Comparison of ENCODE assay signal across 8 cellular contexts in the genomic region with DNA sequence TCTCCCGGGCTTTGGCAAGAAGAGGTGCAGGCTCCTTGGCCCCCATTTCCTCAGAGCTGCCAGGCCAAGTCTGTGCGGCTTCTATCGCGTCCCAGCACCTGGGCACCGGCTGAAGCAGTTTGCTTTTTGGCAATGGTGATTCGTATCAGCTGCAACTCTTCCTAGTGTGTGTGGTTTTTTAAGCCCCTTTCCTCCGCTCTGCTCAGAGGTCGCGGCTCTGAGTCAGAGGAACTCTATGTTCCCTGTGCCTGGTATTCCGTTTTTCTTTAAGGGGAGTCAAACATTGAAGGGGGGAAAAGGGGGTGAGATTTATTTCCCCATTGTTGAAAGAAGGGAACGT. TPM values are rescaled to one million over a fixed set of nuclear protein-coding genes. Genes with fewer than 3 reads are reported as not detected.
A peak's percentile ranks its signal among the peaks of the same experiment; 100 is the strongest.
DNase-seq lines count a peak whose midpoint lies in the region; ATAC-seq lines count a peak whose summit lies in the region.

No MANE protein-coding gene starts in this region.

- peak overlapping the region; percentile 91 for H3K27ac Mint-ChIP-seq in activated T-helper 2 cell treated with anti-CD3 and anti-CD28 coated beads, Interferon-gamma antibody, Interleukin-2, Interleukin-4, amounts not matched to agents 10 μg/mL and 5 μg/mL and 100 μg/mL, durations not matched to agents 14 hours and 24 hours and 36 hours

- ATAC-seq in left ventricle myocardium superior (peak; percentile 47), GM18519 (IDR thresholded peaks at IDR 0.05; ENCODE audit: low FRiP score, unreplicated experiment) (no peak)

- H3K36me3 Mint-ChIP-seq in activated T-helper 2 cell treated with anti-CD3 and anti-CD28 coated beads, Interferon-gamma antibody, Interleukin-2, Interleukin-4, amounts not matched to agents 10 μg/mL and 5 μg/mL and 100 μg/mL, durations not matched to agents 14 hours and 24 hours and 36 hours (ENCODE audit: low read depth), result peaks cover 14% of the 10 kb centered on the region

- DNase-seq in EL, result peak; percentile 63
- DNase-seq in HT1080 (ENCODE audit: low read depth), result peak; percentile 69
- no peak for DNase-seq in activated T-helper 2 cell treated with anti-CD3 and anti-CD28 coated beads, Interferon-gamma antibody, Interleukin-2, Interleukin-4, amounts not matched to agents 10 μg/mL and 5 μg/mL and 100 μg/mL, durations not matched to agents 14 hours and 24 hours and 36 hours (ENCODE audit: low spot score)
- DNase-seq in left ventricle myocardium superior, result no peak
- no peak for DNase-seq in posterior cingulate gyrus
- no peak for DNase-seq in medulla oblongata (ENCODE audit: extremely low spot score)

- H3K9me3 Mint-ChIP-seq in activated T-helper 2 cell treated with anti-CD3 and anti-CD28 coated beads, Interferon-gamma antibody, Interleukin-2, Interleukin-4, amounts not matched to agents 10 μg/mL and 5 μg/mL and 100 μg/mL, durations not matched to agents 14 hours and 24 hours and 36 hours, result no peaks in the 10 kb centered on the region

- peaks cover 16 to 36% (median 25%) of the 10 kb centered on the region in 3 donors for H3K4me1 ChIP-seq in skeletal muscle tissue (ENCODE audit: control insufficient read depth in 3 of 3, insufficient read depth in 3 of 3, low read length in 3 of 3)

- no peaks in the 10 kb centered on the region for H3K9me3 ChIP-seq in skeletal muscle tissue (ENCODE audit: control insufficient read depth in 3 of 3, low read length in 3 of 3)

- H3K9ac ChIP-seq in skeletal muscle tissue (ENCODE audit: low read depth in 1 of 3, low read length in 3 of 3), result peak overlapping the region; percentile 94 to 99 (median 95)

- peak overlapping the region; percentile 97 for H3K27ac ChIP-seq in skeletal muscle tissue (ENCODE audit: low read depth, low read length)

- peak overlapping the region; percentile 89 to 95 (median 92) for H3K4me3 ChIP-seq in skeletal muscle tissue (ENCODE audit: low read length in 3 of 3)

- intact Hi-C loops in activated T-helper 2 cell treated with anti-CD3 and anti-CD28 coated beads, Interferon-gamma antibody, Interleukin-2, Interleukin-4, amounts not matched to agents 10 μg/mL and 5 μg/mL and 100 μg/mL, durations not matched to agents 14 hours and 24 hours and 36 hours (cut with micrococcal nuclease), result loop anchor here (5.0 to 10.0 kb wide), 6 partner anchors 34 to 727 kb away; a partner anchor contains a TSS
- intact Hi-C loops in left ventricle myocardium superior (cut with micrococcal nuclease) (no loop called here), posterior cingulate gyrus (cut with DNase I) (loop anchor here (10.0 kb wide), 2 partner anchors 117 to 157 kb away; a partner anchor contains a TSS)

- peaks cover 25% of the 10 kb centered on the region for H3K4me1 Mint-ChIP-seq in activated T-helper 2 cell treated with anti-CD3 and anti-CD28 coated beads, Interferon-gamma antibody, Interleukin-2, Interleukin-4, amounts not matched to agents 10 μg/mL and 5 μg/mL and 100 μg/mL, durations not matched to agents 14 hours and 24 hours and 36 hours (ENCODE audit: low read depth)

- H3K27me3 Mint-ChIP-seq in activated T-helper 2 cell treated with anti-CD3 and anti-CD28 coated beads, Interferon-gamma antibody, Interleukin-2, Interleukin-4, amounts not matched to agents 10 μg/mL and 5 μg/mL and 100 μg/mL, durations not matched to agents 14 hours and 24 hours and 36 hours (ENCODE audit: low read depth), result peaks cover 20% of the 10 kb centered on the region

- peaks cover 0 to under 1% (median 0%) of the 10 kb centered on the region in 3 donors for H3K27me3 ChIP-seq in skeletal muscle tissue (ENCODE audit: control insufficient read depth in 3 of 3, insufficient read depth in 3 of 3, low read length in 3 of 3)

- H3K4me3 Mint-ChIP-seq in activated T-helper 2 cell treated with anti-CD3 and anti-CD28 coated beads, Interferon-gamma antibody, Interleukin-2, Interleukin-4, amounts not matched to agents 10 μg/mL and 5 μg/mL and 100 μg/mL, durations not matched to agents 14 hours and 24 hours and 36 hours (ENCODE audit: low read depth), result peak overlapping the region; percentile 90

- peaks cover 0 to 10% (median 4%) of the 10 kb centered on the region in 3 donors for H3K36me3 ChIP-seq in skeletal muscle tissue (ENCODE audit: control insufficient read depth in 3 of 3, insufficient read depth in 3 of 3, low read length in 3 of 3)

RNA-seq across cellular contexts. Expression of a gene that starts 0.9 kb away (rescaled TPM):
- 37.5 and 41.5 TPM in 2 replicates for total RNA-seq in HT1080 (2014; rRNA removed; shearing (Covaris generic))
- polyA plus RNA-seq in HT1080 (2015; cell fraction: cytosol; rRNA removed), result 35.6 and 37.8 TPM in 2 replicates
- 55.7 and 58.5 TPM in 2 replicates for polyA plus RNA-seq in HT1080 (2015; cell fraction: nucleus; rRNA removed)
- total RNA-seq in activated T-helper 2 cell treated with anti-CD3 and anti-CD28 coated beads, Interferon-gamma antibody, Interleukin-2, Interleukin-4, amounts not matched to agents 10 μg/mL and 5 μg/mL and 100 μg/mL, durations not matched to agents 14 hours and 24 hours and 36 hours, result 39.8 and 40.6 TPM in 2 replicates
- total RNA-seq in left ventricle myocardium superior (34.0 TPM), skeletal muscle tissue (60.5 TPM)

RNA-seq across cellular contexts. Expression of a gene that starts 13.3 kb away (rescaled TPM):
- total RNA-seq in HT1080 (2014; rRNA removed; shearing (Covaris generic)), result 25.1 and 25.9 TPM in 2 replicates
- polyA plus RNA-seq in HT1080 (2015; cell fraction: cytosol; rRNA removed), result 17.0 and 18.4 TPM in 2 replicates
- 30.8 and 34.3 TPM in 2 replicates for polyA plus RNA-seq in HT1080 (2015; cell fraction: nucleus; rRNA removed)
- total RNA-seq in activated T-helper 2 cell treated with anti-CD3 and anti-CD28 coated beads, Interferon-gamma antibody, Interleukin-2, Interleukin-4, amounts not matched to agents 10 μg/mL and 5 μg/mL and 100 μg/mL, durations not matched to agents 14 hours and 24 hours and 36 hours, result 22.0 and 22.3 TPM in 2 replicates
- total RNA-seq in left ventricle myocardium superior (7.3 TPM), skeletal muscle tissue (17.2 TPM)

RNA-seq across cellular contexts. Expression of a gene that starts 55.8 kb away (rescaled TPM):
- not detected in 2 replicates for total RNA-seq in HT1080 (2014; rRNA removed; shearing (Covaris generic))
- not detected in 2 replicates for polyA plus RNA-seq in HT1080 (2015; cell fraction: cytosol; rRNA removed)
- polyA plus RNA-seq in HT1080 (2015; cell fraction: nucleus; rRNA removed), result not detected in 2 replicates
- total RNA-seq in activated T-helper 2 cell treated with anti-CD3 and anti-CD28 coated beads, Interferon-gamma antibody, Interleukin-2, Interleukin-4, amounts not matched to agents 10 μg/mL and 5 μg/mL and 100 μg/mL, durations not matched to agents 14 hours and 24 hours and 36 hours, result not detected in 2 replicates
- not detected for total RNA-seq in left ventricle myocardium superior
- not detected for total RNA-seq in skeletal muscle tissue

Comparison
In these comparisons a context has a peak if more than half of its experiments do, and no peak if none do; other contexts are left out.
1. DNase-seq: peak in EL (single experiment) and HT1080 (single experiment); none in activated T-helper 2 cell treated with anti-CD3 and anti-CD28 coated beads, Interferon-gamma antibody, Interleukin-2, Interleukin-4, amounts not matched to agents 10 μg/mL and 5 μg/mL and 100 μg/mL, durations not matched to agents 14 hours and 24 hours and 36 hours (single experiment), left ventricle myocardium superior (single experiment), posterior cingulate gyrus (0 of 10) and medulla oblongata (single experiment).